ENCODE assay signal across 1 cellular context in the genomic region with DNA sequence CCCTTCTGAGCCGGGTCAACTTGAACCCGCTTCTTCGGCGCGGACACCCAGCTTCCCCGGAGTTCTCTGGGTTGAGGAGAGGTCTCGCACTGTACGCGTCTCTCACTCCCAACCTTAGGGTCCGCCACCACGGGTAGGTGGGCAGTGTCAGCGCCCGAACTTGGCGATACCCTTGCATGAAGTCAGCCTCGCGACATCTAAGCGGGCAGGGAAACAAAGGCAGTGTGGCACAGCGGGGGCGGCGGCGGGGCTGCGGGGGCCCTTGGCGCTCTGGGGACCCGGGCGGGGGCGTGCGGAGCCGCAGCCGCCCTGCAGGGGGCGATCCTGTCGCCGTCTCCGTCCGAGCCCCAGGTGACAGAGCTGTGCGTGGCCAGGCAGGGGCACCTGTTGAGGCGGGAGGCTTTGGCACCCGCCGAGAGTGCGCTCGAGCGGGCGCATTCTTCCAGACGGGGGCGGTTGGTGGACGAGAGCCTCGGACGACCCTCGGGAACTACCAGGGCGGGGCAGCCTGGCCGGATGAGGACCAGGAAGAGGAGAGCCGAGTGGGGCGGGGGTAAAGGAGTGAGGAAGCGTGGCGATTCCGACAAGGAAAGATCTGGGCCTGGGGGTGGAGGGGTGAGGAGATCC.
TF ChIP-seq lines count a peak whose summit lies in the region.

No MANE protein-coding gene starts in this region.

TF ChIP-seq in GM12878, 131 proteins besides CTCF, POLR2A, EP300 and RAD21 (continued from another document):
- TF ChIP-seq, protein P1, sequence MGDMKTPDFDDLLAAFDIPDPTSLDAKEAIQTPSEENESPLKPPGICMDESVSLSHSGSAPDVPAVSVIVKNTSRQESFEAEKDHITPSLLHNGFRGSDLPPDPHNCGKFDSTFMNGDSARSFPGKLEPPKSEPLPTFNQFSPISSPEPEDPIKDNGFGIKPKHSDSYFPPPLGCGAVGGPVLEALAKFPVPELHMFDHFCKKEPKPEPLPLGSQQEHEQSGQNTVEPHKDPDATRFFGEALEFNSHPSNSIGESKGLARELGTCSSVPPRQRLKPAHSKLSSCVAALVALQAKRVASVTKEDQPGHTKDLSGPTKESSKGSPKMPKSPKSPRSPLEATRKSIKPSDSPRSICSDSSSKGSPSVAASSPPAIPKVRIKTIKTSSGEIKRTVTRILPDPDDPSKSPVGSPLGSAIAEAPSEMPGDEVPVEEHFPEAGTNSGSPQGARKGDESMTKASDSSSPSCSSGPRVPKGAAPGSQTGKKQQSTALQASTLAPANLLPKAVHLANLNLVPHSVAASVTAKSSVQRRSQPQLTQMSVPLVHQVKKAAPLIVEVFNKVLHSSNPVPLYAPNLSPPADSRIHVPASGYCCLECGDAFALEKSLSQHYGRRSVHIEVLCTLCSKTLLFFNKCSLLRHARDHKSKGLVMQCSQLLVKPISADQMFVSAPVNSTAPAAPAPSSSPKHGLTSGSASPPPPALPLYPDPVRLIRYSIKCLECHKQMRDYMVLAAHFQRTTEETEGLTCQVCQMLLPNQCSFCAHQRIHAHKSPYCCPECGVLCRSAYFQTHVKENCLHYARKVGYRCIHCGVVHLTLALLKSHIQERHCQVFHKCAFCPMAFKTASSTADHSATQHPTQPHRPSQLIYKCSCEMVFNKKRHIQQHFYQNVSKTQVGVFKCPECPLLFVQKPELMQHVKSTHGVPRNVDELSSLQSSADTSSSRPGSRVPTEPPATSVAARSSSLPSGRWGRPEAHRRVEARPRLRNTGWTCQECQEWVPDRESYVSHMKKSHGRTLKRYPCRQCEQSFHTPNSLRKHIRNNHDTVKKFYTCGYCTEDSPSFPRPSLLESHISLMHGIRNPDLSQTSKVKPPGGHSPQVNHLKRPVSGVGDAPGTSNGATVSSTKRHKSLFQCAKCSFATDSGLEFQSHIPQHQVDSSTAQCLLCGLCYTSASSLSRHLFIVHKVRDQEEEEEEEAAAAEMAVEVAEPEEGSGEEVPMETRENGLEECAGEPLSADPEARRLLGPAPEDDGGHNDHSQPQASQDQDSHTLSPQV (IDR thresholded peaks at IDR 0.05), result no peak
- TF ChIP-seq SRF (IDR thresholded peaks at IDR 0.05; ENCODE audit: low read depth in 2 of 2, low read length in 2 of 2) (no peak), EGR1 (IDR thresholded peaks at IDR 0.05; ENCODE audit: borderline replicate concordance in 1 of 2, low read depth in 2 of 2, low read length in 2 of 2) (peak in 1 of 2 experiments; percentile 77; a peak in 2 of 3 replicates), SMC3 (IDR thresholded peaks at IDR 0.05; ENCODE audit: borderline replicate concordance, low read length) (peak; percentile 54), TCF12 (IDR thresholded peaks at IDR 0.05; ENCODE audit: low read depth, low read length) (0 out of 2 replicates have a peak, but pooled peaks have one; percentile 9), NFYA (IDR thresholded peaks at IDR 0.05; ENCODE audit: borderline replicate concordance, low read depth, low read length) (no peak), SUZ12 (IDR thresholded peaks at IDR 0.05; ENCODE audit: unreplicated experiment) (no peak)
- TF ChIP-seq, protein P2, sequence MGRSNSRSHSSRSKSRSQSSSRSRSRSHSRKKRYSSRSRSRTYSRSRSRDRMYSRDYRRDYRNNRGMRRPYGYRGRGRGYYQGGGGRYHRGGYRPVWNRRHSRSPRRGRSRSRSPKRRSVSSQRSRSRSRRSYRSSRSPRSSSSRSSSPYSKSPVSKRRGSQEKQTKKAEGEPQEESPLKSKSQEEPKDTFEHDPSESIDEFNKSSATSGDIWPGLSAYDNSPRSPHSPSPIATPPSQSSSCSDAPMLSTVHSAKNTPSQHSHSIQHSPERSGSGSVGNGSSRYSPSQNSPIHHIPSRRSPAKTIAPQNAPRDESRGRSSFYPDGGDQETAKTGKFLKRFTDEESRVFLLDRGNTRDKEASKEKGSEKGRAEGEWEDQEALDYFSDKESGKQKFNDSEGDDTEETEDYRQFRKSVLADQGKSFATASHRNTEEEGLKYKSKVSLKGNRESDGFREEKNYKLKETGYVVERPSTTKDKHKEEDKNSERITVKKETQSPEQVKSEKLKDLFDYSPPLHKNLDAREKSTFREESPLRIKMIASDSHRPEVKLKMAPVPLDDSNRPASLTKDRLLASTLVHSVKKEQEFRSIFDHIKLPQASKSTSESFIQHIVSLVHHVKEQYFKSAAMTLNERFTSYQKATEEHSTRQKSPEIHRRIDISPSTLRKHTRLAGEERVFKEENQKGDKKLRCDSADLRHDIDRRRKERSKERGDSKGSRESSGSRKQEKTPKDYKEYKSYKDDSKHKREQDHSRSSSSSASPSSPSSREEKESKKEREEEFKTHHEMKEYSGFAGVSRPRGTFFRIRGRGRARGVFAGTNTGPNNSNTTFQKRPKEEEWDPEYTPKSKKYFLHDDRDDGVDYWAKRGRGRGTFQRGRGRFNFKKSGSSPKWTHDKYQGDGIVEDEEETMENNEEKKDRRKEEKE (IDR thresholded peaks at IDR 0.05), result no peak
- TF ChIP-seq, protein P3, sequence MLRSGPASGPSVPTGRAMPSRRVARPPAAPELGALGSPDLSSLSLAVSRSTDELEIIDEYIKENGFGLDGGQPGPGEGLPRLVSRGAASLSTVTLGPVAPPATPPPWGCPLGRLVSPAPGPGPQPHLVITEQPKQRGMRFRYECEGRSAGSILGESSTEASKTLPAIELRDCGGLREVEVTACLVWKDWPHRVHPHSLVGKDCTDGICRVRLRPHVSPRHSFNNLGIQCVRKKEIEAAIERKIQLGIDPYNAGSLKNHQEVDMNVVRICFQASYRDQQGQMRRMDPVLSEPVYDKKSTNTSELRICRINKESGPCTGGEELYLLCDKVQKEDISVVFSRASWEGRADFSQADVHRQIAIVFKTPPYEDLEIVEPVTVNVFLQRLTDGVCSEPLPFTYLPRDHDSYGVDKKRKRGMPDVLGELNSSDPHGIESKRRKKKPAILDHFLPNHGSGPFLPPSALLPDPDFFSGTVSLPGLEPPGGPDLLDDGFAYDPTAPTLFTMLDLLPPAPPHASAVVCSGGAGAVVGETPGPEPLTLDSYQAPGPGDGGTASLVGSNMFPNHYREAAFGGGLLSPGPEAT (IDR thresholded peaks at IDR 0.05; ENCODE audit: low read depth), result no peak
